8 cellular contexts compared by ENCODE assay signal in genomic region chr21:32770514-32771133, GRCh38. TPM values are rescaled to one million over a fixed set of nuclear protein-coding genes. Genes with fewer than 3 reads are reported as not detected.
DNase-seq lines count a peak whose midpoint lies in the region; ATAC-seq and TF ChIP-seq lines count a peak whose summit lies in the region.

No MANE protein-coding gene starts in this region.

- H3K36me3 ChIP-seq in right atrium auricular region (no peaks in the 10 kb centered on the region), rectal smooth muscle tissue (ENCODE audit: control insufficient read depth, insufficient read depth, low read length) (no peaks in the 10 kb centered on the region)

- H3K4me3 Mint-ChIP-seq in activated T-helper 17 cell treated with anti-CD3 and anti-CD28 coated beads, Interleukin-2, amount 50 U/mL, for 72 hours: peak overlapping the region; percentile 94

- no peak for ATAC-seq in activated T-helper 17 cell treated with anti-CD3 and anti-CD28 coated beads, Interleukin-2, amount 50 U/mL, for 72 hours (replicated peaks)

- H3K36me3 Mint-ChIP-seq in activated T-helper 17 cell treated with anti-CD3 and anti-CD28 coated beads, Interleukin-2, amount 50 U/mL, for 72 hours (ENCODE audit: low read depth): peaks cover 72% of the 10 kb centered on the region

- DNase-seq in NCI-H2227 (lab: John Stamatoyannopoulos, UW; ENCODE audit: unreplicated experiment) (peak; percentile 53), NCI-H2227 treated with DMSO at 0.1 percent for 48 hours (lab: John Stamatoyannopoulos, UW) (no peak), HT1080 (ENCODE audit: low read depth) (peak; percentile 16), right atrium auricular region (ENCODE audit: low spot score) (no peak), activated gamma-delta T cell (lab: John Stamatoyannopoulos, UW) (no peak), NCI-H524 treated with DMSO at 0.1 percent for 48 hours (lab: John Stamatoyannopoulos, UW) (no peak)

- H3K9me3 ChIP-seq in right atrium auricular region: no peaks in the 10 kb centered on the region

- H3K27me3 Mint-ChIP-seq in activated T-helper 17 cell treated with anti-CD3 and anti-CD28 coated beads, Interleukin-2, amount 50 U/mL, for 72 hours: no peaks in the 10 kb centered on the region

- H3K27ac ChIP-seq in right atrium auricular region: peak overlapping the region; percentile 87 to 93
- H3K27ac ChIP-seq in rectal smooth muscle tissue (ENCODE audit: low read depth, low read length): peak overlapping the region; percentile 92

- no peaks in the 10 kb centered on the region for H3K9me3 Mint-ChIP-seq in activated T-helper 17 cell treated with anti-CD3 and anti-CD28 coated beads, Interleukin-2, amount 50 U/mL, for 72 hours

- H3K4me1 Mint-ChIP-seq in activated T-helper 17 cell treated with anti-CD3 and anti-CD28 coated beads, Interleukin-2, amount 50 U/mL, for 72 hours: peaks cover 45% of the 10 kb centered on the region

- peak overlapping the region; percentile 52 for H3K9ac ChIP-seq in rectal smooth muscle tissue (ENCODE audit: low read length)

- H3K27ac Mint-ChIP-seq in activated T-helper 17 cell treated with anti-CD3 and anti-CD28 coated beads, Interleukin-2, amount 50 U/mL, for 72 hours: peak overlapping the region; percentile 99

- TF ChIP-seq CTCF in right atrium auricular region (IDR thresholded peaks at IDR 0.05): no peak

- H3K4me3 ChIP-seq in right atrium auricular region: peak overlapping the region; percentile 84 to 85
- peak overlapping the region; percentile 90 for H3K4me3 ChIP-seq in rectal smooth muscle tissue (ENCODE audit: low read length)

- H3K4me1 ChIP-seq in right atrium auricular region (peaks cover 0 to 31% of the 10 kb centered on the region in 2 donors), rectal smooth muscle tissue (ENCODE audit: control insufficient read depth, insufficient read depth, low read length) (peaks cover 20% of the 10 kb centered on the region)

- H3K27me3 ChIP-seq in right atrium auricular region (no peaks in the 10 kb centered on the region), rectal smooth muscle tissue (ENCODE audit: control insufficient read depth, insufficient read depth, low read length) (no peaks in the 10 kb centered on the region)

RNA-seq across cellular contexts. Expression of gene PAXBP1, which starts 0.9 kb away (rescaled TPM):
- total RNA-seq in HT1080 (2014; rRNA removed; shearing (Covaris generic)): 20.3 and 21.1 TPM in 2 replicates
- polyA plus RNA-seq in HT1080 (2015; cell fraction: cytosol; rRNA removed): 14.4 and 15.9 TPM in 2 replicates
- 159 and 169 TPM in 2 replicates for polyA plus RNA-seq in HT1080 (2015; cell fraction: nucleus; rRNA removed)
- total RNA-seq in activated T-helper 17 cell treated with anti-CD3 and anti-CD28 coated beads, Interleukin-2, amount 50 U/mL, for 72 hours: 100 to 1,000 TPM in 1 of 2 donors, 10 to 100 TPM in 1; 44.4 to 126 TPM
- 1 to 10 TPM; 9.4 to 9.6 TPM for total RNA-seq in right atrium auricular region

RNA-seq across cellular contexts. Expression of gene SYNJ1, which starts 42.8 kb away (rescaled TPM):
- total RNA-seq in HT1080 (2014; rRNA removed; shearing (Covaris generic)): 3.1 and 7.8 TPM in 2 replicates
- polyA plus RNA-seq in HT1080 (2015; cell fraction: cytosol; rRNA removed): 5.1 and 6.7 TPM in 2 replicates
- polyA plus RNA-seq in HT1080 (2015; cell fraction: nucleus; rRNA removed): 11.1 and 14.1 TPM in 2 replicates
- total RNA-seq in activated T-helper 17 cell treated with anti-CD3 and anti-CD28 coated beads, Interleukin-2, amount 50 U/mL, for 72 hours: 10 to 100 TPM; 13.8 to 22.5 TPM
- total RNA-seq in right atrium auricular region: 1 to 10 TPM; 7.8 to 7.9 TPM

Comparison
In these comparisons a context has a peak if more than half of its experiments do, and no peak if none do; other contexts are left out.
1. DNase-seq: peak in NCI-H2227 (single experiment) and HT1080 (single experiment); none in NCI-H2227 treated with DMSO at 0.1 percent for 48 hours (single experiment), right atrium auricular region (single experiment), activated gamma-delta T cell (single experiment) and NCI-H524 treated with DMSO at 0.1 percent for 48 hours (single experiment).